Comparison of ENCODE assay signal across 9 cellular contexts in the genomic region with DNA sequence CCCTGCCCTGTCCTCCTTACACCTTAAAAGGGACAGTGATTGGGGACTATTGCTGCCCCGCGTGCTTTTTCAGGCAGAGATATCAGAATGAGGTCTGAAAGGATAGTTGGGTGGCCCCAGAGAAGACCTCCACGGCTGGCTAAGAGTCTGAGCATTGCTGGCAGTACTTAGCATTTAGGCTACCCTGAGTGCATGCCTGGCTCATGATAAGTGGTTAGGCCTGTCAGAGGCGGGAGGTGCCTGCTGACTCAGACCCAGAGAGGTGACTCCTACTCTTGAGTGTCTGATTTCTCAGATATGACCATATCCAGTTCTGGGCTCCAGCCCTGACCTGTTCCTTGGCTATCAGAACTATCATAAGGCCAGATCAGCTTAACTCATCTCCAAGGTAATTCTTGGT.
A peak's percentile ranks its signal among the peaks of the same experiment; 100 is the strongest.
DNase-seq lines count a peak whose midpoint lies in the region; ATAC-seq and TF ChIP-seq lines count a peak whose summit lies in the region.
"Had no signal": no experiment of that assay in that cellular context is flagged by ENCODE, and none has a peak within 500 bp of the region (broad histone marks: within the 10 kb centered on the region; RNA-seq: fewer than 3 reads in every experiment).

No MANE protein-coding gene starts in this region.

- no TSS peak for BruUV-seq in A673 (replicated peaks; lab: Mats Ljungman, UMichigan)

- H3K4me3 ChIP-seq in Peyer's patch (no peak overlapping the region), foreskin fibroblast (ENCODE audit: low read depth in 1 of 2, low read length in 2 of 2) (no peak overlapping the region), skeletal muscle satellite cell (ENCODE audit: low read length) (no peak overlapping the region), A673 (ENCODE audit: low read depth, low read length, poor library complexity, severe bottlenecking) (no peak overlapping the region)
- H3K4me3 ChIP-seq: BLaER1 had no signal

- H3K4me1 ChIP-seq in Peyer's patch, result peaks cover 0 to 83% (median 11%) of the 10 kb centered on the region in 4 donors
- H3K4me1 ChIP-seq in skeletal muscle satellite cell (ENCODE audit: control insufficient read depth, insufficient read depth, low read length), result peaks cover 46% of the 10 kb centered on the region
- H3K4me1 ChIP-seq in A673 (ENCODE audit: insufficient read depth, low read length, poor library complexity, severe bottlenecking), result peaks cover 20% of the 10 kb centered on the region
- H3K4me1 ChIP-seq: BLaER1 had no signal

- TF ChIP-seq CTCF in Peyer's patch (IDR thresholded peaks at IDR 0.05), result no peak
- no peak for TF ChIP-seq CTCF in foreskin fibroblast (IDR thresholded peaks at IDR 0.05; ENCODE audit: low read depth, low read length)
- no peak for TF ChIP-seq CTCF in A673 (conservative IDR thresholded peaks at IDR 0.05; ENCODE audit: low read depth, low read length)

- H3K27me3 ChIP-seq in Peyer's patch, result no peaks in the 10 kb centered on the region
- no peaks in the 10 kb centered on the region for H3K27me3 ChIP-seq in skeletal muscle satellite cell (ENCODE audit: control insufficient read depth, insufficient read depth, low read length)
- H3K27me3 ChIP-seq in A673 (replicated peaks; ENCODE audit: insufficient read depth, low read depth, low read length, poor library complexity), result no peaks in the 10 kb centered on the region
- H3K27me3 ChIP-seq: BLaER1 had no signal

- peak overlapping the region; percentile 60 for H3K9ac ChIP-seq in skeletal muscle satellite cell (ENCODE audit: low read depth, low read length)
- H3K9ac ChIP-seq: BLaER1 had no signal

- peak overlapping the region; percentile 59 for H3K4me2 ChIP-seq in skeletal muscle satellite cell (ENCODE audit: low read length)
- H3K4me2 ChIP-seq: BLaER1 had no signal

- peak overlapping the region in 3 of 4 donors; percentile 32 to 88 (median 71) for H3K27ac ChIP-seq in Peyer's patch
- H3K27ac ChIP-seq in A673 (ENCODE audit: low read depth, low read length, poor library complexity, severe bottlenecking), result no peak overlapping the region
- H3K27ac ChIP-seq: BLaER1 had no signal

- H3K9me3 ChIP-seq in Peyer's patch (no peaks in the 10 kb centered on the region), skeletal muscle satellite cell (replicated peaks; ENCODE audit: low read length) (no peaks in the 10 kb centered on the region), A673 (ENCODE audit: low read depth, low read length, poor library complexity, severe bottlenecking) (no peaks in the 10 kb centered on the region)
- H3K9me3 ChIP-seq: BLaER1 had no signal

- peak; percentile 87 for ATAC-seq in HG02973 (IDR thresholded peaks at IDR 0.05; ENCODE audit: unreplicated experiment)

- peak in 1 of 2 donors; percentile 16 for TF ChIP-seq POLR2A in Peyer's patch (IDR thresholded peaks at IDR 0.05)

- H3K36me3 ChIP-seq in Peyer's patch (no peaks in the 10 kb centered on the region), skeletal muscle satellite cell (ENCODE audit: insufficient read depth, low read length) (no peaks in the 10 kb centered on the region), A673 (ENCODE audit: insufficient read depth, low read length, poor library complexity, severe bottlenecking) (no peaks in the 10 kb centered on the region)

- POLR2A ChIA-PET in A673 (lab: Charles Lee; ENCODE audit: low non-redundant PET), result no interaction called here

- intact Hi-C loops in A673 (cut with micrococcal nuclease; ENCODE audit: unreplicated experiment), result no loop called here

- DNase-seq in NCI-H2227 (lab: John Stamatoyannopoulos, UW; ENCODE audit: unreplicated experiment) (peak; percentile 33), NCI-H2227 treated with DMSO at 0.1 percent for 48 hours (lab: John Stamatoyannopoulos, UW) (no peak), Peyer's patch (peak in 2 of 3 donors; percentile 59 to 89), foreskin fibroblast (peak; percentile 97), HuH-7.5 (ENCODE audit: low spot score) (no peak), A673 (ENCODE audit: low spot score) (no peak)

- CTCF ChIA-PET in A673 (lab: Charles Lee), result no interaction called here

Comparison
In these comparisons a context has a peak if more than half of its experiments do, and no peak if none do; other contexts are left out.
1. DNase-seq: peak in NCI-H2227 (single experiment), Peyer's patch (2 of 3) and foreskin fibroblast (2 of 2); none in NCI-H2227 treated with DMSO at 0.1 percent for 48 hours (single experiment), HuH-7.5 (single experiment) and A673 (single experiment).